12 cellular contexts compared by ENCODE assay signal in the genomic region with DNA sequence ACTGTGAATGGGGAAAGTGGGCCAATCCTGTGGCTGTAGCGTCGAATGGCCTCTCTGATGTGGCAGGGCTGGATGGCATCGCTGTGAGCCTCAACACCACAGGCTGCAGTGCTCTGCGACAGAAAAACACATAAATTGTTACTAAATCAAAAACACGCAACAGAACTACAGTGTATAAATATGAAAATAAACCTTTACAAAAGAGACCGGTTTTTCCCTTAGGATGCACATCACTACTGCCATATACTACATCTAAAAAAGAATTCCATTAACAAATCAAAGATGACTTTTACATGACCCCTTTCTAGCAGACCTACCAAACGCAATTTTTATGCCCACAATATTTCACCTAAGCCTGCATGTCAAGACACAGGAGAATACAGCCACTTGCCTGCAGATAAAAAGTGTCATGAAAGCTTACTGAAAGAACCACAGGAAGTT.
DNase-seq lines count a peak whose midpoint lies in the region; ATAC-seq and TF ChIP-seq lines count a peak whose summit lies in the region.
"Had no signal": no experiment of that assay in that cellular context is flagged by ENCODE, and none has a peak within 500 bp of the region (broad histone marks: within the 10 kb centered on the region; RNA-seq: fewer than 3 reads in every experiment).

No MANE protein-coding gene starts in this region.

- no peak overlapping the region for H3K23ac ChIP-seq in H9 (ENCODE audit: insufficient read length, low read depth, low read length)

- no peak overlapping the region for H3K14ac ChIP-seq in H9 (ENCODE audit: insufficient read depth, low read length)

- no peaks in the 10 kb centered on the region for H4K20me1 ChIP-seq in H9 (ENCODE audit: control insufficient read depth, insufficient read depth, insufficient read length)

- no peaks in the 10 kb centered on the region for H3K36me3 ChIP-seq in Panc1 (ENCODE audit: control insufficient read depth, insufficient read depth, low read length)
- H3K36me3 ChIP-seq: brain microvascular endothelial cell, thoracic aorta had no signal

- no peaks in the 10 kb centered on the region for H3K79me2 ChIP-seq in H9 (ENCODE audit: insufficient read depth, low read length)

- CTCF ChIA-PET in Panc1 (lab: Charles Lee) = no interaction called here
- CTCF ChIA-PET in activated CD4-positive, alpha-beta memory T cell treated with anti-CD3 and anti-CD28 coated beads for 36 hours (lab: Charles Lee) = interaction anchor here (0.7 to 2.0 kb wide), 2 partner anchors 456 to 488 kb away, joined by 4 to 5 read pairs; no protein-coding TSS in a partner anchor

- BruUV-seq in Panc1 (replicated peaks; lab: Mats Ljungman, UMichigan) = no TSS peak

- H3K27me3 ChIP-seq in Panc1 (ENCODE audit: control insufficient read depth, insufficient read depth, low read length) = no peaks in the 10 kb centered on the region
- no peaks in the 10 kb centered on the region for H3K27me3 ChIP-seq in H9 (ENCODE audit: insufficient read depth, low read length)
- H3K27me3 ChIP-seq: brain microvascular endothelial cell had no signal

- H4K8ac ChIP-seq in H9 (replicated peaks; ENCODE audit: insufficient read length, low read depth, low read length) = no peak overlapping the region

- ATAC-seq in Panc1 = no peak
- ATAC-seq in activated naive CD8-positive, alpha-beta T cell treated with anti-CD3 and anti-CD28 coated beads, Interleukin-2, amount 10 ng/mL, durations not matched to agents 7 days and 5 days (ENCODE audit: low read depth) = peak; percentile 78
- no peak for ATAC-seq in GM19463 (IDR thresholded peaks at IDR 0.05; ENCODE audit: unreplicated experiment)
- no peak for ATAC-seq in GM21528 (IDR thresholded peaks at IDR 0.05; ENCODE audit: low FRiP score, unreplicated experiment)

- no peaks in the 10 kb centered on the region for H3K27me3 Mint-ChIP-seq in activated CD4-positive, alpha-beta memory T cell treated with anti-CD3 and anti-CD28 coated beads for 36 hours
- no peaks in the 10 kb centered on the region for H3K27me3 Mint-ChIP-seq in activated naive CD8-positive, alpha-beta T cell treated with anti-CD3 and anti-CD28 coated beads, Interleukin-2, amount 10 ng/mL, durations not matched to agents 7 days and 5 days
- no peaks in the 10 kb centered on the region for H3K27me3 Mint-ChIP-seq in H9 (ENCODE audit: low read depth)

- DNase-seq in Panc1 (ENCODE audit: low read depth, low spot score) (no peak), H9 (no peak)
- DNase-seq in activated CD4-positive, alpha-beta memory T cell treated with anti-CD3 and anti-CD28 coated beads for 36 hours = peak; percentile 43
- DNase-seq in activated naive CD8-positive, alpha-beta T cell treated with anti-CD3 and anti-CD28 coated beads, Interleukin-2, amount 10 ng/mL, durations not matched to agents 7 days and 5 days = peak; percentile 56
- DNase-seq in stimulated activated CD8-positive, alpha-beta memory T cell treated with anti-CD3 and anti-CD28 coated beads, Interleukin-4, amount 100 ng/mL, for 48 hours = peak; percentile 52
- DNase-seq: activated CD4-positive, CD25-positive, alpha-beta regulatory T cell treated with anti-CD3 and anti-CD28 coated beads, Interleukin-2, amount 50 U/mL, for 72 hours; brain microvascular endothelial cell; NCI-H1694 treated with DMSO at 0.1 percent for 48 hours; NCI-H748 treated with DMSO at 0.1 percent for 48 hours had no signal

- peaks cover 2% of the 10 kb centered on the region for H3K9me3 Mint-ChIP-seq in activated CD4-positive, alpha-beta memory T cell treated with anti-CD3 and anti-CD28 coated beads for 36 hours
- H3K9me3 Mint-ChIP-seq in activated naive CD8-positive, alpha-beta T cell treated with anti-CD3 and anti-CD28 coated beads, Interleukin-2, amount 10 ng/mL, durations not matched to agents 7 days and 5 days = no peaks in the 10 kb centered on the region
- H3K9me3 Mint-ChIP-seq in H9 = no peaks in the 10 kb centered on the region

- peaks cover 41% of the 10 kb centered on the region for H3K4me1 Mint-ChIP-seq in activated CD4-positive, alpha-beta memory T cell treated with anti-CD3 and anti-CD28 coated beads for 36 hours (ENCODE audit: low read depth)
- peaks cover 34% of the 10 kb centered on the region for H3K4me1 Mint-ChIP-seq in activated naive CD8-positive, alpha-beta T cell treated with anti-CD3 and anti-CD28 coated beads, Interleukin-2, amount 10 ng/mL, durations not matched to agents 7 days and 5 days
- peaks cover 0 to 5% of the 10 kb centered on the region in 2 experiments; a peak in 2 of 4 replicates for H3K4me1 Mint-ChIP-seq in H9

- no peak for TF ChIP-seq CTCF in Panc1 (IDR thresholded peaks at IDR 0.05)
- no peak for TF ChIP-seq CTCF in H9 (conservative IDR thresholded peaks at IDR 0.05)

- no peaks in the 10 kb centered on the region for H3K9me3 ChIP-seq in Panc1 (ENCODE audit: control insufficient read depth, insufficient read depth, low read depth, low read length)
- no peaks in the 10 kb centered on the region for H3K9me3 ChIP-seq in H9 (ENCODE audit: control insufficient read depth, low read depth, low read length)
- H3K9me3 ChIP-seq: thoracic aorta had no signal

- H2BK15ac ChIP-seq in H9 (ENCODE audit: low read depth, low read length) = no peak overlapping the region

- no peaks in the 10 kb centered on the region for H3K4me1 ChIP-seq in Panc1 (ENCODE audit: control insufficient read depth, insufficient read depth, low read length)
- no peaks in the 10 kb centered on the region for H3K4me1 ChIP-seq in H9 (ENCODE audit: insufficient read depth, low read length)

- H3K79me1 ChIP-seq in H9 (ENCODE audit: insufficient read depth, low read depth, low read length, poor library complexity, severe bottlenecking) = no peaks in the 10 kb centered on the region

- H4K5ac ChIP-seq in H9 (ENCODE audit: insufficient read length, low read depth, low read length) = no peak overlapping the region

- no peak overlapping the region for H3K9ac ChIP-seq in H9 (ENCODE audit: extremely low read depth, insufficient read length, low read length)

- H3K4ac ChIP-seq in H9 (ENCODE audit: low read depth, low read length) = no peak overlapping the region

- no peak overlapping the region for H2BK20ac ChIP-seq in H9 (ENCODE audit: low read depth, low read length, poor library complexity, severe bottlenecking)

- peak overlapping the region; percentile 80 for H3K4me3 Mint-ChIP-seq in activated CD4-positive, alpha-beta memory T cell treated with anti-CD3 and anti-CD28 coated beads for 36 hours
- H3K4me3 Mint-ChIP-seq in activated naive CD8-positive, alpha-beta T cell treated with anti-CD3 and anti-CD28 coated beads, Interleukin-2, amount 10 ng/mL, durations not matched to agents 7 days and 5 days = peak overlapping the region; percentile 83
- no peak overlapping the region for H3K4me3 Mint-ChIP-seq in H9

- intact Hi-C loops in Panc1 (cut with micrococcal nuclease; ENCODE audit: unreplicated experiment) = no loop called here
- intact Hi-C loops in activated CD4-positive, alpha-beta memory T cell treated with anti-CD3 and anti-CD28 coated beads for 36 hours (cut with micrococcal nuclease) = loop anchor here (1.0 to 10.0 kb wide), 8 partner anchors 7 to 1082 kb away; a partner anchor contains a TSS

- peaks cover 6% of the 10 kb centered on the region for H3K36me3 Mint-ChIP-seq in activated CD4-positive, alpha-beta memory T cell treated with anti-CD3 and anti-CD28 coated beads for 36 hours
- peaks cover 14% of the 10 kb centered on the region for H3K36me3 Mint-ChIP-seq in activated naive CD8-positive, alpha-beta T cell treated with anti-CD3 and anti-CD28 coated beads, Interleukin-2, amount 10 ng/mL, durations not matched to agents 7 days and 5 days
- no peaks in the 10 kb centered on the region for H3K36me3 Mint-ChIP-seq in H9 (ENCODE audit: insufficient read depth in 1 of 3, low read depth in 3 of 3)

- no peak overlapping the region; a peak in 1 of 4 replicates for H3K4me3 ChIP-seq in Panc1 (ENCODE audit: low read depth in 2 of 2, low read length in 2 of 2)
- H3K4me3 ChIP-seq: thoracic aorta had no signal

- no CpG with 5 or more reads among the region's 7 CpGs for WGBS in H9 (ENCODE audit: extremely low coverage, insufficient read length, low lambda C conversion rate)

- H3K27ac Mint-ChIP-seq in activated CD4-positive, alpha-beta memory T cell treated with anti-CD3 and anti-CD28 coated beads for 36 hours = peak overlapping the region; percentile 88
- H3K27ac Mint-ChIP-seq in activated naive CD8-positive, alpha-beta T cell treated with anti-CD3 and anti-CD28 coated beads, Interleukin-2, amount 10 ng/mL, durations not matched to agents 7 days and 5 days = peak overlapping the region; percentile 93
- H3K27ac Mint-ChIP-seq in H9 = no peak overlapping the region

- H3K4me2 ChIP-seq in H9 (ENCODE audit: insufficient read depth, insufficient read length, low read length) = no peak overlapping the region

- H2BK120ac ChIP-seq in H9 (ENCODE audit: low read depth, low read length, poor library complexity, severe bottlenecking) = no peak overlapping the region

- H3K18ac ChIP-seq in H9 (ENCODE audit: insufficient read length, low read depth, low read length) = no peak overlapping the region

- H2BK5ac ChIP-seq in H9 (ENCODE audit: insufficient read length, low read length) = no peak overlapping the region

- POLR2A ChIA-PET in Panc1 (lab: Charles Lee) = interaction anchor here (0.6 kb wide), 1 partner anchor 215 kb away, joined by 4 read pairs; no protein-coding TSS in a partner anchor
- POLR2A ChIA-PET in activated CD4-positive, alpha-beta memory T cell treated with anti-CD3 and anti-CD28 coated beads for 36 hours (lab: Charles Lee) = no interaction called here
- POLR2A ChIA-PET in activated naive CD8-positive, alpha-beta T cell treated with anti-CD3 and anti-CD28 coated beads, Interleukin-2, amount 10 ng/mL, durations not matched to agents 7 days and 5 days (lab: Charles Lee) = interaction anchor here (2.0 to 2.2 kb wide), 2 partner anchors 68 to 445 kb away, joined by 7 to 11 read pairs; a partner anchor contains a TSS

- H3T11ph ChIP-seq in H9 (ENCODE audit: low read length) = no peak overlapping the region

- no peak overlapping the region for H4K91ac ChIP-seq in H9 (ENCODE audit: insufficient read length, low read depth, low read length)

- H3K23me2 ChIP-seq in H9 (ENCODE audit: insufficient read length, low read depth, low read length, poor library complexity, severe bottlenecking) = no peaks in the 10 kb centered on the region

- no peak overlapping the region for H3K56ac ChIP-seq in H9 (ENCODE audit: insufficient read length, low read depth, low read length)

- in situ Hi-C loops in Panc1 (cut with HindIII; ENCODE audit: low pct_unique_long_range_greater_than_20kb, low sequenced_read_pairs) = no loop called here

- H2AK5ac ChIP-seq in H9 (ENCODE audit: insufficient read length, low read length) = no peak overlapping the region

- H2AFZ ChIP-seq in H9 (ENCODE audit: low read length) = no peak overlapping the region

- H2BK12ac ChIP-seq in H9 (ENCODE audit: insufficient read length, low read depth, low read length) = no peak overlapping the region

- H3K27ac ChIP-seq in Panc1 (ENCODE audit: low read length) (peak overlapping the region; percentile 9; the same call in 1 of the 2 replicates), H9 (ENCODE audit: insufficient read length, low read depth, low read length) (no peak overlapping the region)
- H3K27ac ChIP-seq: brain microvascular endothelial cell, thoracic aorta had no signal

Comparison
In these comparisons a context has a peak if more than half of its experiments do, and no peak if none do; other contexts are left out.
1. DNase-seq: peak in activated CD4-positive, alpha-beta memory T cell treated with anti-CD3 and anti-CD28 coated beads for 36 hours (single experiment), activated naive CD8-positive, alpha-beta T cell treated with anti-CD3 and anti-CD28 coated beads, Interleukin-2, amount 10 ng/mL, durations not matched to agents 7 days and 5 days (single experiment) and stimulated activated CD8-positive, alpha-beta memory T cell treated with anti-CD3 and anti-CD28 coated beads, Interleukin-4, amount 100 ng/mL, for 48 hours (single experiment); none in Panc1 (single experiment) and H9 (single experiment).
2. H3K27ac Mint-ChIP-seq: peak in activated CD4-positive, alpha-beta memory T cell treated with anti-CD3 and anti-CD28 coated beads for 36 hours (single experiment) and activated naive CD8-positive, alpha-beta T cell treated with anti-CD3 and anti-CD28 coated beads, Interleukin-2, amount 10 ng/mL, durations not matched to agents 7 days and 5 days (single experiment); none in H9 (0 of 3).
3. H3K4me3 Mint-ChIP-seq: peak in activated CD4-positive, alpha-beta memory T cell treated with anti-CD3 and anti-CD28 coated beads for 36 hours (single experiment) and activated naive CD8-positive, alpha-beta T cell treated with anti-CD3 and anti-CD28 coated beads, Interleukin-2, amount 10 ng/mL, durations not matched to agents 7 days and 5 days (single experiment); none in H9 (0 of 2).